Comparison of ENCODE assay signal across 2 cellular contexts in genomic region chr19:5954293-5954692, GRCh38.
TF ChIP-seq lines count a peak whose summit lies in the region.

No MANE protein-coding gene starts in this region.

TF ChIP-seq in SK-N-SH, 30 proteins besides CTCF, POLR2A, EP300 and RAD21 (continued from another document):
- no peak for TF ChIP-seq USF1 (IDR thresholded peaks at IDR 0.05; ENCODE audit: borderline replicate concordance, low read depth)
- no peak for TF ChIP-seq FOSL2 (IDR thresholded peaks at IDR 0.05; ENCODE audit: borderline replicate concordance, low read depth)
- no peak for TF ChIP-seq FOXM1 (IDR thresholded peaks at IDR 0.05; ENCODE audit: low read depth)
- no peak for TF ChIP-seq SIN3A (IDR thresholded peaks at IDR 0.05; ENCODE audit: borderline replicate concordance, low read depth, low read length)
- no peak for TF ChIP-seq ELF1 (IDR thresholded peaks at IDR 0.05)
- TF ChIP-seq, protein P1, sequence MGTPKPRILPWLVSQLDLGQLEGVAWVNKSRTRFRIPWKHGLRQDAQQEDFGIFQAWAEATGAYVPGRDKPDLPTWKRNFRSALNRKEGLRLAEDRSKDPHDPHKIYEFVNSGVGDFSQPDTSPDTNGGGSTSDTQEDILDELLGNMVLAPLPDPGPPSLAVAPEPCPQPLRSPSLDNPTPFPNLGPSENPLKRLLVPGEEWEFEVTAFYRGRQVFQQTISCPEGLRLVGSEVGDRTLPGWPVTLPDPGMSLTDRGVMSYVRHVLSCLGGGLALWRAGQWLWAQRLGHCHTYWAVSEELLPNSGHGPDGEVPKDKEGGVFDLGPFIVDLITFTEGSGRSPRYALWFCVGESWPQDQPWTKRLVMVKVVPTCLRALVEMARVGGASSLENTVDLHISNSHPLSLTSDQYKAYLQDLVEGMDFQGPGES (IDR thresholded peaks at IDR 0.05; ENCODE audit: low read depth, low read length): no peak
- no peak for TF ChIP-seq FOXJ3 (CRISPR knock-in tag; IDR thresholded peaks at IDR 0.05)
- TF ChIP-seq, protein P2, sequence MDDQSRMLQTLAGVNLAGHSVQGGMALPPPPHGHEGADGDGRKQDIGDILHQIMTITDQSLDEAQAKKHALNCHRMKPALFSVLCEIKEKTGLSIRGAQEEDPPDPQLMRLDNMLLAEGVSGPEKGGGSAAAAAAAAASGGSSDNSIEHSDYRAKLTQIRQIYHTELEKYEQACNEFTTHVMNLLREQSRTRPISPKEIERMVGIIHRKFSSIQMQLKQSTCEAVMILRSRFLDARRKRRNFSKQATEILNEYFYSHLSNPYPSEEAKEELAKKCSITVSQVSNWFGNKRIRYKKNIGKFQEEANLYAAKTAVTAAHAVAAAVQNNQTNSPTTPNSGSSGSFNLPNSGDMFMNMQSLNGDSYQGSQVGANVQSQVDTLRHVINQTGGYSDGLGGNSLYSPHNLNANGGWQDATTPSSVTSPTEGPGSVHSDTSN (IDR thresholded peaks at IDR 0.05): no peak
- no peak for TF ChIP-seq GATA2 (CRISPR knock-in tag; IDR thresholded peaks at IDR 0.05)
- no peak for TF ChIP-seq SMC3 (IDR thresholded peaks at IDR 0.05; ENCODE audit: low read depth, low read length)
- TF ChIP-seq, protein P3, sequence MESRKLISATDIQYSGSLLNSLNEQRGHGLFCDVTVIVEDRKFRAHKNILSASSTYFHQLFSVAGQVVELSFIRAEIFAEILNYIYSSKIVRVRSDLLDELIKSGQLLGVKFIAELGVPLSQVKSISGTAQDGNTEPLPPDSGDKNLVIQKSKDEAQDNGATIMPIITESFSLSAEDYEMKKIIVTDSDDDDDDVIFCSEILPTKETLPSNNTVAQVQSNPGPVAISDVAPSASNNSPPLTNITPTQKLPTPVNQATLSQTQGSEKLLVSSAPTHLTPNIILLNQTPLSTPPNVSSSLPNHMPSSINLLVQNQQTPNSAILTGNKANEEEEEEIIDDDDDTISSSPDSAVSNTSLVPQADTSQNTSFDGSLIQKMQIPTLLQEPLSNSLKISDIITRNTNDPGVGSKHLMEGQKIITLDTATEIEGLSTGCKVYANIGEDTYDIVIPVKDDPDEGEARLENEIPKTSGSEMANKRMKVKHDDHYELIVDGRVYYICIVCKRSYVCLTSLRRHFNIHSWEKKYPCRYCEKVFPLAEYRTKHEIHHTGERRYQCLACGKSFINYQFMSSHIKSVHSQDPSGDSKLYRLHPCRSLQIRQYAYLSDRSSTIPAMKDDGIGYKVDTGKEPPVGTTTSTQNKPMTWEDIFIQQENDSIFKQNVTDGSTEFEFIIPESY (IDR thresholded peaks at IDR 0.05; ENCODE audit: borderline replicate concordance, low read depth): no peak
TF ChIP-seq in SK-N-SH: peak in this region for 0.

TF ChIP-seq in SK-N-SH treated with all-trans-retinoic acid at 6 μM for 48 hours, 23 proteins besides CTCF, POLR2A, EP300 and RAD21 (continued from another document):
- TF ChIP-seq TCF4 (CRISPR knock-in tag; IDR thresholded peaks at IDR 0.05; ENCODE audit: borderline replicate concordance) (no peak), ZC3H10 (CRISPR knock-in tag; IDR thresholded peaks at IDR 0.05) (no peak), PATZ1 (CRISPR knock-in tag; IDR thresholded peaks at IDR 0.05; ENCODE audit: borderline replicate concordance) (no peak), TOX (CRISPR knock-in tag; IDR thresholded peaks at IDR 0.05; ENCODE audit: borderline replicate concordance) (no peak), OSR1 (CRISPR knock-in tag; IDR thresholded peaks at IDR 0.05) (no peak), PPARA (CRISPR knock-in tag; IDR thresholded peaks at IDR 0.05; ENCODE audit: borderline replicate concordance) (no peak), ZFP30 (CRISPR knock-in tag; IDR thresholded peaks at IDR 0.05) (no peak), ZNF8 (CRISPR knock-in tag; IDR thresholded peaks at IDR 0.05) (no peak)
- TF ChIP-seq, protein P4, sequence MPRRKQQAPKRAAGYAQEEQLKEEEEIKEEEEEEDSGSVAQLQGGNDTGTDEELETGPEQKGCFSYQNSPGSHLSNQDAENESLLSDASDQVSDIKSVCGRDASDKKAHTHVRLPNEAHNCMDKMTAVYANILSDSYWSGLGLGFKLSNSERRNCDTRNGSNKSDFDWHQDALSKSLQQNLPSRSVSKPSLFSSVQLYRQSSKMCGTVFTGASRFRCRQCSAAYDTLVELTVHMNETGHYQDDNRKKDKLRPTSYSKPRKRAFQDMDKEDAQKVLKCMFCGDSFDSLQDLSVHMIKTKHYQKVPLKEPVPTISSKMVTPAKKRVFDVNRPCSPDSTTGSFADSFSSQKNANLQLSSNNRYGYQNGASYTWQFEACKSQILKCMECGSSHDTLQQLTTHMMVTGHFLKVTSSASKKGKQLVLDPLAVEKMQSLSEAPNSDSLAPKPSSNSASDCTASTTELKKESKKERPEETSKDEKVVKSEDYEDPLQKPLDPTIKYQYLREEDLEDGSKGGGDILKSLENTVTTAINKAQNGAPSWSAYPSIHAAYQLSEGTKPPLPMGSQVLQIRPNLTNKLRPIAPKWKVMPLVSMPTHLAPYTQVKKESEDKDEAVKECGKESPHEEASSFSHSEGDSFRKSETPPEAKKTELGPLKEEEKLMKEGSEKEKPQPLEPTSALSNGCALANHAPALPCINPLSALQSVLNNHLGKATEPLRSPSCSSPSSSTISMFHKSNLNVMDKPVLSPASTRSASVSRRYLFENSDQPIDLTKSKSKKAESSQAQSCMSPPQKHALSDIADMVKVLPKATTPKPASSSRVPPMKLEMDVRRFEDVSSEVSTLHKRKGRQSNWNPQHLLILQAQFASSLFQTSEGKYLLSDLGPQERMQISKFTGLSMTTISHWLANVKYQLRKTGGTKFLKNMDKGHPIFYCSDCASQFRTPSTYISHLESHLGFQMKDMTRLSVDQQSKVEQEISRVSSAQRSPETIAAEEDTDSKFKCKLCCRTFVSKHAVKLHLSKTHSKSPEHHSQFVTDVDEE (CRISPR knock-in tag; IDR thresholded peaks at IDR 0.05): no peak
